In genomic region chr5:145407300-145408047, GRCh38 we compare ENCODE assay signal across 13 cellular contexts.
A peak's percentile ranks its signal among the peaks of the same experiment; 100 is the strongest.
DNase-seq lines count a peak whose midpoint lies in the region; ATAC-seq and TF ChIP-seq lines count a peak whose summit lies in the region.
"Had no signal": no experiment of that assay in that cellular context is flagged by ENCODE, and none has a peak within 500 bp of the region (broad histone marks: within the 10 kb centered on the region; RNA-seq: fewer than 3 reads in every experiment).

No MANE protein-coding gene starts in this region.

- no peaks in the 10 kb centered on the region for H3K4me1 ChIP-seq in hepatocyte (ENCODE audit: insufficient read depth)

- H3K9me2 ChIP-seq in hepatocyte (replicated peaks; ENCODE audit: insufficient read depth), result no peaks in the 10 kb centered on the region

- no peaks in the 10 kb centered on the region for H3K27me3 ChIP-seq in hepatocyte
- H3K27me3 ChIP-seq: brain microvascular endothelial cell had no signal

- ATAC-seq in GM18868 (IDR thresholded peaks at IDR 0.05; ENCODE audit: unreplicated experiment) (peak; percentile 76), GM21529 (IDR thresholded peaks at IDR 0.05; ENCODE audit: unreplicated experiment) (peak; percentile 51), HG02973 (IDR thresholded peaks at IDR 0.05; ENCODE audit: unreplicated experiment) (peak; percentile 56), HG03521 (IDR thresholded peaks at IDR 0.05; ENCODE audit: unreplicated experiment) (peak; percentile 40)
- ATAC-seq in activated CD4-positive, CD25-positive, alpha-beta regulatory T cell treated with anti-CD3 and anti-CD28 coated beads, Interleukin-2, amount 50 U/mL, for 24 hours, result no peak

- no peaks in the 10 kb centered on the region for H3K36me3 ChIP-seq in hepatocyte (replicated peaks; ENCODE audit: insufficient read depth, low read depth)
- H3K36me3 ChIP-seq: brain microvascular endothelial cell had no signal

- H3K27ac ChIP-seq in hepatocyte, result no peak overlapping the region
- H3K27ac ChIP-seq: brain microvascular endothelial cell had no signal

- no peak overlapping the region for H3K4me2 ChIP-seq in hepatocyte

- DNase-seq in activated CD4-positive, alpha-beta T cell treated with anti-CD3 and anti-CD28 coated beads for 1 hour, result no peak
- no peak for DNase-seq in hepatocyte (ENCODE audit: low spot score)
- no peak for DNase-seq in SIG-M5 treated with dmso at 0.1 percent for 504 hours (lab: John Stamatoyannopoulos, UW; ENCODE audit: unreplicated experiment)
- DNase-seq: activated naive CD4-positive, alpha-beta T cell treated with anti-CD3 and anti-CD28 coated beads for 36 hours; endodermal cell; foreskin melanocyte; occipital lobe had no signal

- H3K4me3 ChIP-seq in hepatocyte, result no peak overlapping the region

- 89% methylated on average over 2 of the region's 2 CpGs for WGBS in hepatocyte (ENCODE audit: low lambda C conversion rate, missing lambda C conversion rate)

- no peaks in the 10 kb centered on the region for H3K9me3 ChIP-seq in hepatocyte (ENCODE audit: low read depth)

- no peak for TF ChIP-seq CTCF in hepatocyte (IDR thresholded peaks at IDR 0.05; ENCODE audit: poor library complexity)

- H2AFZ ChIP-seq in hepatocyte, result no peak overlapping the region

- no peaks in the 10 kb centered on the region for H4K20me1 ChIP-seq in hepatocyte (ENCODE audit: insufficient read depth, poor library complexity, severe bottlenecking)

- no peaks in the 10 kb centered on the region for H3K79me2 ChIP-seq in hepatocyte

Comparison
In these comparisons a context has a peak if more than half of its experiments do, and no peak if none do; other contexts are left out.
1. ATAC-seq: peak in GM18868 (single experiment), GM21529 (single experiment), HG02973 (single experiment) and HG03521 (single experiment); none in activated CD4-positive, CD25-positive, alpha-beta regulatory T cell treated with anti-CD3 and anti-CD28 coated beads, Interleukin-2, amount 50 U/mL, for 24 hours (0 of 2).